In genomic region chr9:69758001-69758730, GRCh38 we compare ENCODE assay signal across 8 cellular contexts. TPM values are rescaled to one million over a fixed set of nuclear protein-coding genes. Genes with fewer than 3 reads are reported as not detected.
DNase-seq lines count a peak whose midpoint lies in the region; ATAC-seq and TF ChIP-seq lines count a peak whose summit lies in the region.

No MANE protein-coding gene starts in this region.

- H3K27ac Mint-ChIP-seq in T-helper 17 cell = peak overlapping the region; percentile 32
- peak overlapping the region; percentile 27 for H3K27ac Mint-ChIP-seq in type B pancreatic cell

- intact Hi-C loops in right cardiac atrium (cut with DNase I) (loop anchor here in 1 of 4 donors (5.0 kb wide), 1 partner anchor 81 kb away; no protein-coding TSS in a partner anchor), ascending aorta (cut with DNase I) (loop anchor here (5.0 kb wide), 1 partner anchor 289 kb away; no protein-coding TSS in a partner anchor)

- POLR2A ChIA-PET in AG04450 (lab: Yijun Ruan, JAX) = interaction anchor here (0.6 kb wide), 1 partner anchor 537 kb away, joined by 4 read pairs; no protein-coding TSS in a partner anchor

- 42% methylated on average over 6 of the region's 6 CpGs for WGBS in right cardiac atrium

- H3K27me3 Mint-ChIP-seq in T-helper 17 cell (no peaks in the 10 kb centered on the region), type B pancreatic cell (no peaks in the 10 kb centered on the region)

- CTCF ChIA-PET in AG04450 (lab: Charles Lee) = interaction anchor here (0.6 to 1.9 kb wide), 11 partner anchors 11 to 354 kb away, joined by 3 to 10 read pairs (median 4); partner anchors contain the start of gene APBA1

- H3K4me3 Mint-ChIP-seq in T-helper 17 cell (peak overlapping the region; percentile 95), type B pancreatic cell (peak overlapping the region; percentile 79)

- no peak for ATAC-seq in T-helper 17 cell
- ATAC-seq in right cardiac atrium = no peak

- H3K4me1 ChIP-seq in HAP-1 (peaks cover 55% of the 10 kb centered on the region), right cardiac atrium (ENCODE audit: control insufficient read depth, insufficient read depth, low read length) (peaks cover 5% of the 10 kb centered on the region), ascending aorta (peaks cover 2 to 10% of the 10 kb centered on the region in 2 donors)

- TF ChIP-seq CTCF in AG04450 (IDR thresholded peaks at IDR 0.05; ENCODE audit: low read depth, low read length) (no peak), type B pancreatic cell (conservative IDR thresholded peaks at IDR 0.05) (no peak), ascending aorta (IDR thresholded peaks at IDR 0.05) (no peak)

- H3K9me3 ChIP-seq in AG04450 (ENCODE audit: control insufficient read depth, insufficient read depth, low read length) (no peaks in the 10 kb centered on the region), HAP-1 (no peaks in the 10 kb centered on the region), T-helper 17 cell (ENCODE audit: control insufficient read depth, low read length, poor library complexity, severe bottlenecking) (no peaks in the 10 kb centered on the region), right cardiac atrium (ENCODE audit: control insufficient read depth, low read length) (no peaks in the 10 kb centered on the region), ascending aorta (no peaks in the 10 kb centered on the region)

- peaks cover 2% of the 10 kb centered on the region for H3K36me3 Mint-ChIP-seq in T-helper 17 cell (ENCODE audit: low read depth)
- peaks cover 7% of the 10 kb centered on the region for H3K36me3 Mint-ChIP-seq in type B pancreatic cell

- DNase-seq in AG04450 (ENCODE audit: low read depth, low spot score) = no peak
- peak; percentile 13 to 40 for DNase-seq in HAP-1 (ENCODE audit: low spot score in 2 of 2)
- no peak for DNase-seq in T-helper 17 cell
- DNase-seq in right cardiac atrium = no peak
- no peak for DNase-seq in type B pancreatic cell (ENCODE audit: extremely low spot score, unreplicated experiment)
- DNase-seq in SKM-1 treated with dmso at 0.1 percent for 144 hours (lab: John Stamatoyannopoulos, UW; ENCODE audit: unreplicated experiment) = no peak
- no peak for DNase-seq in AG08396 (ENCODE audit: low spot score)
- DNase-seq in ascending aorta (ENCODE audit: low spot score in 2 of 2) = no peak

- H3K27me3 ChIP-seq in AG04450 (ENCODE audit: control insufficient read depth, insufficient read depth, low read length) = no peaks in the 10 kb centered on the region
- no peaks in the 10 kb centered on the region for H3K27me3 ChIP-seq in HAP-1 (ENCODE audit: low read depth)
- H3K27me3 ChIP-seq in right cardiac atrium (ENCODE audit: control insufficient read depth, insufficient read depth) = no peaks in the 10 kb centered on the region
- no peaks in the 10 kb centered on the region for H3K27me3 ChIP-seq in ascending aorta

- H3K27ac ChIP-seq in AG04450 (ENCODE audit: low read depth, low read length) = no peak overlapping the region
- H3K27ac ChIP-seq in right cardiac atrium (ENCODE audit: low read length) = peak overlapping the region; percentile 52
- no peak overlapping the region for H3K27ac ChIP-seq in ascending aorta

- H3K4me3 ChIP-seq in AG04450 (ENCODE audit: low read depth, low read length) = peak overlapping the region; percentile 82
- peak overlapping the region; percentile 71 for H3K4me3 ChIP-seq in HAP-1
- peak overlapping the region; percentile 64 for H3K4me3 ChIP-seq in right cardiac atrium (ENCODE audit: low read length)
- peak overlapping the region in 1 of 2 donors; percentile 92 for H3K4me3 ChIP-seq in ascending aorta

- H3K4me1 Mint-ChIP-seq in T-helper 17 cell = peaks cover 28% of the 10 kb centered on the region
- peaks cover 21% of the 10 kb centered on the region for H3K4me1 Mint-ChIP-seq in type B pancreatic cell (ENCODE audit: unreplicated experiment)

- no peaks in the 10 kb centered on the region for H3K9me3 Mint-ChIP-seq in type B pancreatic cell

- H3K36me3 ChIP-seq in HAP-1 (replicated peaks) (peaks cover 8% of the 10 kb centered on the region), ascending aorta (no peaks in the 10 kb centered on the region)

- in situ Hi-C loops in HAP-1 (cut with MboI; ENCODE audit: low sequenced_read_pairs) = loop anchor here (10.0 kb wide), 1 partner anchor 83 kb away; the partner anchor contains the start of gene APBA1

RNA-seq across cellular contexts. Expression of gene PTAR1, which starts 1.6 kb away (rescaled TPM):
- polyA plus RNA-seq in AG04450 (2011; rRNA removed) = 20.2 and 23.9 TPM in 2 replicates
- 42.0 and 64.9 TPM in 2 replicates for polyA minus RNA-seq in AG04450 (2011; rRNA and poly(A)+ RNA removed)
- 10 to 100 TPM; 56.7 to 70.6 TPM for total RNA-seq in T-helper 17 cell
- 10 to 100 TPM; 27.6 to 38.1 (median 35.0) TPM for total RNA-seq in right cardiac atrium
- polyA plus RNA-seq in right cardiac atrium = 7.4 TPM
- total RNA-seq in type B pancreatic cell (ENCODE audit: low replicate concordance) = 35.9 and 52.9 TPM in 2 replicates
- total RNA-seq in ascending aorta = 13.3 TPM

Comparison
In these comparisons a context has a peak if more than half of its experiments do, and no peak if none do; other contexts are left out.
1. DNase-seq: peak in HAP-1 (2 of 2); none in AG04450 (single experiment), T-helper 17 cell (0 of 3), right cardiac atrium (0 of 3), type B pancreatic cell (single experiment), SKM-1 treated with dmso at 0.1 percent for 144 hours (single experiment), AG08396 (single experiment) and ascending aorta (0 of 2).